In the genomic region with DNA sequence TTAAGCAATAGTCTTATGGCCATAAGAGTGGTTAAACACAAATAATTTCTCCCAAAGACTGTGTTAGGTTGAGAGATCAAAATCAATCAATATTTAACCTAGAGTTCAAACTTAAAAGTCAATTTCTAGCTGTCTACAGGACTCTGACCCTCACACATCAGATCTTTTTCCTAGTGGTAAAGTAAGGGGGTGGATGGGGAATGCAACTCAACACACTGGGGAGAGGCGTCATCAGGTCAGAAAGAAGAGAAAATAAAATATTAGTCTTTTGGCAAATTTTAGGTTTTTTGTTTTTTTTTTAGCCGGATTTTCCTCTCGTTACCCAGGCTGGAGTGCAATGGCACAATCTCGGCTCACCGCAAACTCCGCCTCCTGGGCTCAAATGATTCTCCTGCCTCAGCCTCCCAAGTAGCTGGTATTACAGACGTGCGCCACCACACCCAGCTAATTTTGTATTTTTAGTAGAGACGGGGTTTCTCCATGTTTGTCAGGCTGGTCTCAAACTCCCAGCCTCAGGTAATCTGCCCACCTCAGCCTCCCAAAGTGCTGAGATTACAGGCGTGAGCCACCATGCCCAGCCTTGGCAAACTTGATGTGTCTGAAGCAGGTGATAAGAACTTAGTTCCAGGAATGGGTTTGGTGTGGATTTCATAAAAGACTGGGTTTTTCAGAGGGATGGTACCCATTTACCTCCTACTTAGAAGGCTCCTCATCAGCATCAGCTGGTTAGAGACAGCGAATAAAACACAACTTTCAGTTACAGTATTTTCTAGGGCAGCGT, we compare ENCODE assay signal across 28 cellular contexts.
"Had no signal": no experiment of that assay in that cellular context is flagged by ENCODE, and none has a peak within 500 bp of the region (broad histone marks: within the 10 kb centered on the region; RNA-seq: fewer than 3 reads in every experiment).

No MANE protein-coding gene starts in this region.

- H3K27ac ChIP-seq: brain microvascular endothelial cell, coronary artery, dorsolateral prefrontal cortex had no signal

- FAIRE-seq: astrocyte, bronchial epithelial cell, frontal cortex had no signal

- DNase-seq: activated CD4-positive, alpha-beta memory T cell treated with anti-CD3 and anti-CD28 coated beads, Interleukin-2, amount 10 ng/mL, durations not matched to agents 7 days and 5 days; activated CD4-positive, alpha-beta T cell treated with anti-CD3 and anti-CD28 coated beads for 1 hour; activated CD4-positive, alpha-beta T cell treated with anti-CD3 and anti-CD28 coated beads for 4 hours; activated CD4-positive, alpha-beta T cell treated with anti-CD3 and anti-CD28 coated beads, Interleukin-2, amount 10 ng/mL, durations not matched to agents 7 days and 5 days; activated CD4-positive, alpha-beta T cell treated with anti-CD3 and anti-CD28 coated beads, Interleukin-2, amount 50 U/mL, for 4 hours; activated CD8-positive, alpha-beta memory T cell treated with anti-CD3 and anti-CD28 coated beads, Interleukin-2, amount 50 U/mL, for 48 hours; activated gamma-delta T cell; activated naive CD4-positive, alpha-beta T cell; activated naive CD4-positive, alpha-beta T cell treated with anti-CD3 and anti-CD28 coated beads, Interleukin-2, amount 10 ng/mL, durations not matched to agents 7 days and 5 days; activated naive CD8-positive, alpha-beta T cell treated with anti-CD3 and anti-CD28 coated beads, Interleukin-2, amount 10 ng/mL, durations not matched to agents 7 days and 5 days; activated T-cell treated with anti-CD3 and anti-CD28 coated beads for 4 hours; activated T-cell treated with anti-CD3 and anti-CD28 coated beads, Interleukin-2, amount 50 U/mL, for 24 hours; activated T-cell treated with anti-CD3 and anti-CD28 coated beads, Interleukin-2, amount 50 U/mL, for 72 hours; amniotic stem cell; anterior cingulate cortex; brain microvascular endothelial cell; dorsolateral prefrontal cortex; effector memory CD4-positive, alpha-beta T cell; endodermal cell; foreskin fibroblast; head of caudate nucleus; T-helper 2 cell had no signal

- ATAC-seq: activated naive CD4-positive, alpha-beta T cell treated with anti-CD3 and anti-CD28 coated beads, Interleukin-2, amount 50 U/mL, for 72 hours; activated T-cell treated with anti-CD3 and anti-CD28 coated beads, Interleukin-2, amount 50 U/mL, for 72 hours; esophagus mucosa had no signal

- H3K36me3 ChIP-seq: brain microvascular endothelial cell had no signal

- H3K27me3 ChIP-seq: brain microvascular endothelial cell, dorsolateral prefrontal cortex had no signal

- H3K4me3 ChIP-seq: coronary artery, dorsolateral prefrontal cortex had no signal
